9 cellular contexts compared by ENCODE assay signal in the genomic region with DNA sequence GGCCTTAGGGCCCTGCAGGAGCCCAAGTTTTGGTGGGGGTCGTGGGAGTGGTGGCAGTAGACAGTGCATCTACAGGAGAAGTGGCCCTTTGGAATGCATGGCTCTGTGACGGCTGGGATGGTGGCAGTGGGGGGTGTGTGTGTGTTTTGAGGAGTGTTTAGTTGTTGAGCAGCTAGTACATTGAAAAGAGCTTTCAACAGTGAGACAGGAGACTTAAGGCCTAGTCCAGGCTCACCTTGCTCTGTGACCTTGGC. TPM values are rescaled to one million over a fixed set of nuclear protein-coding genes. Genes with fewer than 3 reads are reported as not detected.
DNase-seq lines count a peak whose midpoint lies in the region; ATAC-seq, FAIRE-seq and TF ChIP-seq lines count a peak whose summit lies in the region.
"Had no signal": no experiment of that assay in that cellular context is flagged by ENCODE, and none has a peak within 500 bp of the region (broad histone marks: within the 10 kb centered on the region; RNA-seq: fewer than 3 reads in every experiment).

No MANE protein-coding gene starts in this region.

- H4K20me1 ChIP-seq in keratinocyte (ENCODE audit: control insufficient read depth, extremely low read depth, insufficient read depth, low read length) = no peaks in the 10 kb centered on the region

- POLR2A ChIA-PET in activated CD4-positive, alpha-beta T cell treated with anti-CD3 and anti-CD28 coated beads, Interleukin-2, amount 10 ng/mL, durations not matched to agents 7 days and 5 days (lab: Charles Lee) = interaction anchor here (0.7 kb wide), 1 partner anchor 454 kb away, joined by 3 read pairs; no protein-coding TSS in a partner anchor
- POLR2A ChIA-PET in HEK293T (lab: Yijun Ruan, JAX) = interaction anchor here (0.9 to 2.9 kb wide), 5 partner anchors 17 to 97 kb away, joined by 3 to 15 read pairs (median 5); partner anchors contain the start of genes ACTR3C, LRRC61 and REPIN1

- no peaks in the 10 kb centered on the region for H3K27me3 ChIP-seq in keratinocyte (ENCODE audit: control insufficient read depth, extremely low read depth, insufficient read depth, low read length)

- no peaks in the 10 kb centered on the region for H3K9me1 ChIP-seq in keratinocyte (ENCODE audit: control insufficient read depth, extremely low read depth, insufficient read depth, low read length)

- CTCF ChIA-PET in activated CD4-positive, alpha-beta T cell treated with anti-CD3 and anti-CD28 coated beads, Interleukin-2, amount 10 ng/mL, durations not matched to agents 7 days and 5 days (lab: Charles Lee) = interaction anchor here (0.6 to 3.3 kb wide), 15 partner anchors 9 to 310 kb away, joined by 3 to 16 read pairs (median 4); partner anchors contain the start of genes GIMAP1 and GIMAP7
- CTCF ChIA-PET in HEK293T (lab: Yijun Ruan, JAX) = interaction anchor here (2.3 kb wide), 1 partner anchor 12 kb away, joined by 7 read pairs; no protein-coding TSS in a partner anchor

- H3K9me3 ChIP-seq in keratinocyte (ENCODE audit: control insufficient read depth, low read depth, low read length) = no peaks in the 10 kb centered on the region

- H3K4me3 ChIP-seq in keratinocyte (ENCODE audit: control insufficient read depth in 2 of 3, extremely low read depth in 1 of 3, insufficient read depth in 2 of 3, low read depth in 1 of 3, low read length in 3 of 3) = peak overlapping the region in 1 of 3 experiments; percentile 68

- H3K27ac ChIP-seq in keratinocyte (ENCODE audit: control insufficient read depth, insufficient read depth, low read length) (no peak overlapping the region), temporal lobe (ENCODE audit: low read depth, low read length) (peak overlapping the region; percentile 89)

- H3K9ac ChIP-seq in keratinocyte (ENCODE audit: control insufficient read depth, extremely low read depth, insufficient read depth, low read length) = no peak overlapping the region

- H3K4me1 Mint-ChIP-seq in activated CD4-positive, alpha-beta T cell treated with anti-CD3 and anti-CD28 coated beads, Interleukin-2, amount 10 ng/mL, durations not matched to agents 7 days and 5 days = peaks cover 38% of the 10 kb centered on the region
- peaks cover 49% of the 10 kb centered on the region for H3K4me1 Mint-ChIP-seq in activated naive CD8-positive, alpha-beta T cell treated with anti-CD3 and anti-CD28 coated beads for 36 hours

- peak; percentile 15 for DNase-seq in activated CD4-positive, alpha-beta T cell treated with anti-CD3 and anti-CD28 coated beads, Interleukin-2, amount 10 ng/mL, durations not matched to agents 7 days and 5 days
- DNase-seq in activated CD4-positive, alpha-beta T cell treated with anti-CD3 and anti-CD28 coated beads, Interleukin-2, amount 50 U/mL, for 4 hours = no peak
- no peak for DNase-seq in activated naive CD8-positive, alpha-beta T cell treated with anti-CD3 and anti-CD28 coated beads for 36 hours
- DNase-seq in keratinocyte (ENCODE audit: low read depth, low spot score) = no peak
- DNase-seq in HEK293T (ENCODE audit: extremely low spot score) = no peak
- no peak for DNase-seq in NCI-H82 treated with DMSO at 0.1 percent for 48 hours (lab: John Stamatoyannopoulos, UW; ENCODE audit: unreplicated experiment)
- DNase-seq: NCI-H1092 treated with DMSO at 0.1 percent for 48 hours had no signal

- no peaks in the 10 kb centered on the region for H3K79me2 ChIP-seq in keratinocyte (ENCODE audit: control insufficient read depth, insufficient read depth, low read length)

- peak overlapping the region; percentile 93 for H3K4me2 ChIP-seq in keratinocyte (ENCODE audit: control insufficient read depth, extremely low read depth, insufficient read depth, low read depth, low read length)

- no peak overlapping the region for H2AFZ ChIP-seq in keratinocyte (ENCODE audit: control insufficient read depth, low read length)

- H3K27me3 Mint-ChIP-seq in activated CD4-positive, alpha-beta T cell treated with anti-CD3 and anti-CD28 coated beads, Interleukin-2, amount 10 ng/mL, durations not matched to agents 7 days and 5 days = no peaks in the 10 kb centered on the region
- no peaks in the 10 kb centered on the region for H3K27me3 Mint-ChIP-seq in activated naive CD8-positive, alpha-beta T cell treated with anti-CD3 and anti-CD28 coated beads for 36 hours

- no peaks in the 10 kb centered on the region for H3K9me3 Mint-ChIP-seq in activated CD4-positive, alpha-beta T cell treated with anti-CD3 and anti-CD28 coated beads, Interleukin-2, amount 10 ng/mL, durations not matched to agents 7 days and 5 days
- H3K9me3 Mint-ChIP-seq in activated naive CD8-positive, alpha-beta T cell treated with anti-CD3 and anti-CD28 coated beads for 36 hours = no peaks in the 10 kb centered on the region

- dilution Hi-C loops in keratinocyte (cut with MboI; ENCODE audit: extremely low pct_ligation_motif_present, low sequenced_read_pairs) = no loop called here

- H3K4me3 Mint-ChIP-seq in activated CD4-positive, alpha-beta T cell treated with anti-CD3 and anti-CD28 coated beads, Interleukin-2, amount 10 ng/mL, durations not matched to agents 7 days and 5 days = peak overlapping the region; percentile 94
- peak overlapping the region; percentile 84 for H3K4me3 Mint-ChIP-seq in activated naive CD8-positive, alpha-beta T cell treated with anti-CD3 and anti-CD28 coated beads for 36 hours

- no peaks in the 10 kb centered on the region for H3K36me3 ChIP-seq in keratinocyte (ENCODE audit: control insufficient read depth in 2 of 2, extremely low read depth in 1 of 2, insufficient read depth in 2 of 2, low read length in 2 of 2)

- no peak for TF ChIP-seq CTCF in keratinocyte (optimal IDR thresholded peaks at IDR 0.05 in 1 of 3, IDR thresholded peaks at IDR 0.05 in 1 of 3, conservative IDR thresholded peaks at IDR 0.05 in 1 of 3; ENCODE audit: extremely low read depth in 1 of 3, insufficient read depth in 2 of 3, low read length in 3 of 3)

- H3K36me3 Mint-ChIP-seq in activated CD4-positive, alpha-beta T cell treated with anti-CD3 and anti-CD28 coated beads, Interleukin-2, amount 10 ng/mL, durations not matched to agents 7 days and 5 days (ENCODE audit: low read depth) = peaks cover 28% of the 10 kb centered on the region
- H3K36me3 Mint-ChIP-seq in activated naive CD8-positive, alpha-beta T cell treated with anti-CD3 and anti-CD28 coated beads for 36 hours = peaks cover 6% of the 10 kb centered on the region

- H3K27ac Mint-ChIP-seq in activated CD4-positive, alpha-beta T cell treated with anti-CD3 and anti-CD28 coated beads, Interleukin-2, amount 10 ng/mL, durations not matched to agents 7 days and 5 days = peak overlapping the region; percentile 95
- H3K27ac Mint-ChIP-seq in activated naive CD8-positive, alpha-beta T cell treated with anti-CD3 and anti-CD28 coated beads for 36 hours = peak overlapping the region; percentile 90

- no peak for ATAC-seq in GM19023 (IDR thresholded peaks at IDR 0.05; ENCODE audit: unreplicated experiment)

- no peak for FAIRE-seq in keratinocyte (lab: Jason Lieb, UNC)

- peaks cover 14% of the 10 kb centered on the region for H3K4me1 ChIP-seq in keratinocyte (ENCODE audit: control insufficient read depth, extremely low read depth, insufficient read depth, low read length)

TF ChIP-seq in HEK293T, 16 proteins besides CTCF, POLR2A, EP300 and RAD21 (continues in another document):
- TF ChIP-seq BHLHE40 (IDR thresholded peaks at IDR 0.05; ENCODE audit: borderline replicate concordance) (no peak), SUZ12 (IDR thresholded peaks at IDR 0.05) (no peak), FOXM1 (IDR thresholded peaks at IDR 0.05; ENCODE audit: borderline replicate concordance) (no peak), ELF4 (IDR thresholded peaks at IDR 0.05) (no peak)

RNA-seq across cellular contexts. Expression of gene ZNF775, which starts 27.1 kb away (rescaled TPM):
- 1 to 10 TPM; 4.2 to 4.4 TPM for total RNA-seq in activated CD4-positive, alpha-beta T cell treated with anti-CD3 and anti-CD28 coated beads, Interleukin-2, amount 10 ng/mL, durations not matched to agents 7 days and 5 days
- 1 to 10 TPM; 3.7 to 4.0 TPM for total RNA-seq in activated naive CD8-positive, alpha-beta T cell treated with anti-CD3 and anti-CD28 coated beads for 36 hours
- polyA plus RNA-seq in keratinocyte = 1.0 to 1.9 TPM (median 1.1 TPM) in 3 replicates
- polyA plus RNA-seq in keratinocyte (2011; ENCODE audit: low read depth) = 0.15 TPM
- 0.44 and 1.6 TPM in 2 replicates for polyA plus RNA-seq in keratinocyte (2011; cell fraction: cytosol; rRNA removed)
- polyA plus RNA-seq in keratinocyte (2011; cell fraction: nucleus; rRNA removed) = 0.74 and 1.7 TPM in 2 replicates
- 0.78 and 2.6 TPM in 2 replicates for polyA plus RNA-seq in keratinocyte (2012; ENCODE audit: low replicate concordance)
- 0.16 to 0.33 TPM (median 0.26 TPM) in 3 replicates for polyA minus RNA-seq in keratinocyte
- 2.9 TPM for polyA minus RNA-seq in keratinocyte (2011; cell fraction: cytosol; rRNA and poly(A)+ RNA removed)
- 1.4 and 2.1 TPM in 2 replicates for polyA minus RNA-seq in keratinocyte (2011; cell fraction: nucleus; rRNA and poly(A)+ RNA removed)
- 9.3 TPM for total RNA-seq in temporal lobe

RNA-seq across cellular contexts. Expression of gene REPIN1, which starts 37.6 kb away (rescaled TPM):
- total RNA-seq in activated CD4-positive, alpha-beta T cell treated with anti-CD3 and anti-CD28 coated beads, Interleukin-2, amount 10 ng/mL, durations not matched to agents 7 days and 5 days = 10 to 100 TPM; 45.1 to 54.6 TPM
- 10 to 100 TPM; 54.7 to 55.1 TPM for total RNA-seq in activated naive CD8-positive, alpha-beta T cell treated with anti-CD3 and anti-CD28 coated beads for 36 hours
- polyA plus RNA-seq in keratinocyte = 9.3 to 13.9 TPM (median 9.5 TPM) in 3 replicates
- polyA plus RNA-seq in keratinocyte (2011; ENCODE audit: low read depth) = 3.7 TPM
- polyA plus RNA-seq in keratinocyte (2011; cell fraction: cytosol; rRNA removed) = 8.3 and 14.5 TPM in 2 replicates
- polyA plus RNA-seq in keratinocyte (2011; cell fraction: nucleus; rRNA removed) = 23.9 and 32.1 TPM in 2 replicates
- polyA plus RNA-seq in keratinocyte (2012; ENCODE audit: low replicate concordance) = 13.4 and 22.4 TPM in 2 replicates
- 6.0 to 10.4 TPM (median 7.8 TPM) in 3 replicates for polyA minus RNA-seq in keratinocyte
- polyA minus RNA-seq in keratinocyte (2011; cell fraction: cytosol; rRNA and poly(A)+ RNA removed) = 18.8 TPM
- 8.8 and 12.4 TPM in 2 replicates for polyA minus RNA-seq in keratinocyte (2011; cell fraction: nucleus; rRNA and poly(A)+ RNA removed)
- 28.8 TPM for total RNA-seq in temporal lobe

RNA-seq across cellular contexts. Expression of gene GIMAP8, which starts 44.2 kb away (rescaled TPM):
- total RNA-seq in activated CD4-positive, alpha-beta T cell treated with anti-CD3 and anti-CD28 coated beads, Interleukin-2, amount 10 ng/mL, durations not matched to agents 7 days and 5 days = 10 to 100 TPM; 35.9 to 36.3 TPM
- total RNA-seq in activated naive CD8-positive, alpha-beta T cell treated with anti-CD3 and anti-CD28 coated beads for 36 hours = 10 to 100 TPM; 11.1 to 11.9 TPM
- 0.06 to 0.26 TPM (median 0.14 TPM) in 3 replicates for polyA plus RNA-seq in keratinocyte
- polyA plus RNA-seq in keratinocyte (2011; ENCODE audit: low read depth) = not detected
- 0.04 TPM in 2 replicates for polyA plus RNA-seq in keratinocyte (2011; cell fraction: cytosol; rRNA removed)
- 0.11 and 0.13 TPM in 2 replicates for polyA plus RNA-seq in keratinocyte (2011; cell fraction: nucleus; rRNA removed)
- 0.03 and 0.16 TPM in 2 replicates for polyA plus RNA-seq in keratinocyte (2012; ENCODE audit: low replicate concordance)
- 0.10 TPM in 1 of 3 replicates, not detected in the others for polyA minus RNA-seq in keratinocyte
- polyA minus RNA-seq in keratinocyte (2011; cell fraction: cytosol; rRNA and poly(A)+ RNA removed) = not detected
- polyA minus RNA-seq in keratinocyte (2011; cell fraction: nucleus; rRNA and poly(A)+ RNA removed) = not detected in 2 replicates
- total RNA-seq in temporal lobe = 0.74 TPM
